Comparison of ENCODE assay signal across 7 cellular contexts in genomic region chr12:20551742-20552442, GRCh38.
A peak's percentile ranks its signal among the peaks of the same experiment; 100 is the strongest.
DNase-seq lines count a peak whose midpoint lies in the region; ATAC-seq and TF ChIP-seq lines count a peak whose summit lies in the region.
"Not testable (repeated sequence)": the region's sequence is repeated elsewhere in the genome, so short reads cannot be mapped to it uniquely, and the experiment has no call there.

No MANE protein-coding gene starts in this region.

- not testable (repeated sequence) for H3K4me3 Mint-ChIP-seq in chondrocyte (ENCODE audit: unreplicated experiment); osteocyte (ENCODE audit: unreplicated experiment)

- H3K27me3 Mint-ChIP-seq in chondrocyte (ENCODE audit: low read depth); osteocyte (ENCODE audit: unreplicated experiment): not testable (repeated sequence)

- not testable (repeated sequence) for TF ChIP-seq EP300 in sigmoid colon (IDR thresholded peaks at IDR 0.05)

- not testable (repeated sequence) for H3K9me3 ChIP-seq in heart left ventricle; sigmoid colon; aorta (ENCODE audit: control insufficient read depth, low read length)

- not testable (repeated sequence) for H3K27ac Mint-ChIP-seq in chondrocyte (ENCODE audit: unreplicated experiment)
- H3K27ac Mint-ChIP-seq in osteocyte (ENCODE audit: unreplicated experiment) = peak overlapping the region; percentile 41

- not testable (repeated sequence) for TF ChIP-seq CTCF in chondrocyte (IDR thresholded peaks at IDR 0.05); heart left ventricle (IDR thresholded peaks at IDR 0.05); osteocyte (IDR thresholded peaks at IDR 0.05); sigmoid colon (IDR thresholded peaks at IDR 0.05)

- H3K4me1 ChIP-seq in heart left ventricle (peaks cover 0 to 45% (median 20%) of the 10 kb centered on the region in 12 donors), sigmoid colon (peaks cover 0 to 34% (median 26%) of the 10 kb centered on the region in 4 donors)
- not testable (repeated sequence) for H3K4me1 ChIP-seq in aorta (ENCODE audit: control insufficient read depth in 1 of 2, insufficient read depth in 2 of 2, low read length in 2 of 2)

- WGBS in heart left ventricle, 4 donors = 93 to 98% (median 97%) methylated on average over 37 to 48 of the region's 48 CpGs
- 97% methylated on average over 48 of the region's 48 CpGs for WGBS in sigmoid colon, 2 donors
- WGBS in aorta, 2 donors = 96 to 97% methylated on average over 45 to 48 of the region's 48 CpGs

- not testable (repeated sequence) for H3K4me3 ChIP-seq in heart left ventricle; sigmoid colon; aorta (ENCODE audit: low read length in 2 of 2)

- not testable (repeated sequence) for H3K27ac ChIP-seq in heart left ventricle; sigmoid colon; aorta (ENCODE audit: low read depth in 1 of 2, low read length in 2 of 2)

- not testable (repeated sequence) for TF ChIP-seq POLR2A in heart left ventricle (IDR thresholded peaks at IDR 0.05); sigmoid colon (IDR thresholded peaks at IDR 0.05)

- ATAC-seq in heart left ventricle (peak in 3 of 4 donors; percentile 17 to 59 (median 19)), left ventricle myocardium superior (peak; percentile 15), aorta (ENCODE audit: low FRiP score) (peak; percentile 44)

- not testable (repeated sequence) for H3K36me3 Mint-ChIP-seq in chondrocyte (ENCODE audit: low read depth); osteocyte (ENCODE audit: unreplicated experiment)

- peaks cover 24% of the 10 kb centered on the region for H3K4me1 Mint-ChIP-seq in chondrocyte (ENCODE audit: low read depth)
- peaks cover 28% of the 10 kb centered on the region for H3K4me1 Mint-ChIP-seq in osteocyte (ENCODE audit: unreplicated experiment)

- intact Hi-C loops in heart left ventricle (cut with DNase I); left ventricle myocardium superior (cut with micrococcal nuclease); sigmoid colon (cut with DNase I); aorta (cut with DNase I): not testable (repeated sequence)

- not testable (repeated sequence) for H3K36me3 ChIP-seq in heart left ventricle; sigmoid colon; aorta (ENCODE audit: control insufficient read depth in 1 of 2, insufficient read depth in 2 of 2, low read length in 1 of 2)

- H3K9me3 Mint-ChIP-seq in chondrocyte (ENCODE audit: low read depth); osteocyte (ENCODE audit: unreplicated experiment): not testable (repeated sequence)

- not testable (repeated sequence) for H3K27me3 ChIP-seq in heart left ventricle; sigmoid colon; aorta (ENCODE audit: control insufficient read depth in 1 of 2, insufficient read depth in 2 of 2, low read length in 1 of 2)

- DNase-seq in chondrocyte (ENCODE audit: low spot score) (peak; percentile 73), heart left ventricle (peak in 2 of 5 donors; percentile 22 to 28), left ventricle myocardium superior (peak; percentile 24), mesenteric fat pad (ENCODE audit: low spot score) (peak; percentile 57), sigmoid colon (peak; percentile 63), aorta (peak in 1 of 2 donors; percentile 59)
- DNase-seq in osteocyte (ENCODE audit: extremely low spot score, unreplicated experiment) = not testable (repeated sequence)
